ENCODE assay signal across 25 cellular contexts in the genomic region with DNA sequence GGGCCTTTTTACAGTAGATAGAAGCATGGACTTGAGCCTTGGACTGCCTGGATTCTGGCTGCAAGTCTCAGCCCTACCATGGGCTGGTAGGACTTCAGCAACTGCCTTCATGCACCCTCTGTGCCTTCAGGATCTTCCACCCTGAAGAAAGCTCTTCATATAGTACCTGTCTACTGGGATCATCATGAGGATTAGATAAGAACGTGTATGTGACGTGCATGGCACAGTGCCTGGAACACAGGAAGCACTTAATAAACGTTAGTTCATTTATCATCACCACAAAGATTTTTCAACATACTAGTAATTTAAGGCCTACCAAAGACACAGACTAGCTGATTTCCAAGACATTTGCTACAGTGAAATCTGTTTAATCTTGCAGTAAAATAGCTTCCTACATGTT. TPM values are rescaled to one million over a fixed set of nuclear protein-coding genes. Genes with fewer than 3 reads are reported as not detected.
DNase-seq lines count a peak whose midpoint lies in the region; ATAC-seq and TF ChIP-seq lines count a peak whose summit lies in the region.
"Had no signal": no experiment of that assay in that cellular context is flagged by ENCODE, and none has a peak within 500 bp of the region (broad histone marks: within the 10 kb centered on the region; RNA-seq: fewer than 3 reads in every experiment).

No MANE protein-coding gene starts in this region.

- no peak overlapping the region for H3K4me3 Mint-ChIP-seq in CD4-positive, CD25-positive, alpha-beta regulatory T cell
- no peak overlapping the region for H3K4me3 Mint-ChIP-seq in memory B cell
- H3K4me3 Mint-ChIP-seq: stimulated activated naive CD8-positive, alpha-beta T cell treated with anti-CD3 and anti-CD28 coated beads, Interleukin-15, Interleukin-2, amounts not matched to agents 100 ng/mL and 50 ng/mL, for 24 hours had no signal

- peaks cover 0 to 26% (median 16%) of the 10 kb centered on the region in 4 donors for H3K4me1 Mint-ChIP-seq in CD4-positive, CD25-positive, alpha-beta regulatory T cell
- peaks cover 4% of the 10 kb centered on the region for H3K4me1 Mint-ChIP-seq in memory B cell

- H3K4me1 ChIP-seq in CD4-positive, CD25-positive, alpha-beta regulatory T cell (ENCODE audit: control insufficient read depth, insufficient read depth, low read length, poor library complexity, severe bottlenecking) = no peaks in the 10 kb centered on the region
- H3K4me1 ChIP-seq: tibial artery had no signal

- no peaks in the 10 kb centered on the region for H3K27me3 ChIP-seq in CD4-positive, CD25-positive, alpha-beta regulatory T cell (ENCODE audit: control insufficient read depth, insufficient read depth, low read length)
- no peaks in the 10 kb centered on the region for H3K27me3 ChIP-seq in brain microvascular endothelial cell (replicated peaks)
- H3K27me3 ChIP-seq: tibial artery had no signal

- no peaks in the 10 kb centered on the region for H3K9me3 ChIP-seq in CD4-positive, CD25-positive, alpha-beta regulatory T cell (ENCODE audit: control insufficient read depth in 2 of 2, low read length in 2 of 2)
- H3K9me3 ChIP-seq: tibial artery had no signal

- no peak for ATAC-seq in CD4-positive, CD25-positive, alpha-beta regulatory T cell (ENCODE audit: low read depth in 2 of 2)
- ATAC-seq in memory B cell (ENCODE audit: low read depth) = no peak
- no peak for ATAC-seq in left colon
- ATAC-seq: activated CD4-positive, CD25-positive, alpha-beta regulatory T cell treated with anti-CD3 and anti-CD28 coated beads, Interleukin-2, amount 50 U/mL, for 24 hours; GM12878; K562; right cardiac atrium had no signal

- no peak for DNase-seq in CD4-positive, CD25-positive, alpha-beta regulatory T cell
- DNase-seq in EH (ENCODE audit: low read depth) (peak; percentile 65), amniotic epithelial cell (ENCODE audit: low read depth) (peak; percentile 96), memory B cell (ENCODE audit: low spot score in 2 of 2) (no peak), brain microvascular endothelial cell (no peak), NCI-H1105 (lab: John Stamatoyannopoulos, UW) (no peak), left colon (no peak)
- no peak for DNase-seq in NK-92 treated with Interleukin-12 subunit alpha and Interleukin-12 subunit beta, amount 100 ng/mL, for 24 hours (lab: John Stamatoyannopoulos, UW)
- DNase-seq: activated gamma-delta T cell; aorta; DMS79 treated with DMSO at 0.1 percent for 48 hours; effector CD4-positive, alpha-beta T cell; HCEC 1CT; mammary epithelial cell; MM.1S; NCI-H1694; NCI-H2171; NCI-H526; right cardiac atrium; stimulated activated CD4-positive, alpha-beta T cell treated with anti-CD3 and anti-CD28 coated beads, Interleukin-4, amount 100 ng/mL, for 4 hours; tibial artery had no signal

- no peak for TF ChIP-seq CTCF in brain microvascular endothelial cell (IDR thresholded peaks at IDR 0.05; ENCODE audit: low read depth, low read length, missing control alignments)

- H3K27me3 Mint-ChIP-seq in CD4-positive, CD25-positive, alpha-beta regulatory T cell = no peaks in the 10 kb centered on the region
- no peaks in the 10 kb centered on the region for H3K27me3 Mint-ChIP-seq in memory B cell
- H3K27me3 Mint-ChIP-seq: stimulated activated naive CD8-positive, alpha-beta T cell treated with anti-CD3 and anti-CD28 coated beads, Interleukin-15, Interleukin-2, amounts not matched to agents 100 ng/mL and 50 ng/mL, for 24 hours had no signal

- H3K4me3 ChIP-seq in CD4-positive, CD25-positive, alpha-beta regulatory T cell (ENCODE audit: low read depth, low read length) = no peak overlapping the region
- no peak overlapping the region for H3K4me3 ChIP-seq in brain microvascular endothelial cell (ENCODE audit: low read depth, low read length)
- H3K4me3 ChIP-seq: GM12878, K562, tibial artery had no signal

- peaks cover 80% of the 10 kb centered on the region for H3K36me3 ChIP-seq in CD4-positive, CD25-positive, alpha-beta regulatory T cell (ENCODE audit: control insufficient read depth, insufficient read depth, low read length)
- peaks cover 16% of the 10 kb centered on the region for H3K36me3 ChIP-seq in brain microvascular endothelial cell (replicated peaks)

- intact Hi-C loops in left colon (cut with DNase I, micrococcal nuclease) = no loop called here

- peak overlapping the region; percentile 30 to 91 (median 43) for H3K27ac Mint-ChIP-seq in CD4-positive, CD25-positive, alpha-beta regulatory T cell
- peak overlapping the region; percentile 71 for H3K27ac Mint-ChIP-seq in memory B cell

- peaks cover 60% of the 10 kb centered on the region for H3K36me3 Mint-ChIP-seq in CD4-positive, CD25-positive, alpha-beta regulatory T cell
- peaks cover 14% of the 10 kb centered on the region for H3K36me3 Mint-ChIP-seq in memory B cell

- no peak overlapping the region for H3K27ac ChIP-seq in CD4-positive, CD25-positive, alpha-beta regulatory T cell (ENCODE audit: insufficient read depth, low read length, poor library complexity, severe bottlenecking)
- no peak overlapping the region for H3K27ac ChIP-seq in brain microvascular endothelial cell
- H3K27ac ChIP-seq: tibial artery had no signal

- in situ Hi-C loops in brain microvascular endothelial cell (cut with HindIII; ENCODE audit: low pct_ligation_motif_present, low sequenced_read_pairs) = no loop called here

- no peaks in the 10 kb centered on the region for H3K9me3 Mint-ChIP-seq in CD4-positive, CD25-positive, alpha-beta regulatory T cell
- H3K9me3 Mint-ChIP-seq in memory B cell = no peaks in the 10 kb centered on the region
- H3K9me3 Mint-ChIP-seq: stimulated activated naive CD8-positive, alpha-beta T cell treated with anti-CD3 and anti-CD28 coated beads, Interleukin-15, Interleukin-2, amounts not matched to agents 100 ng/mL and 50 ng/mL, for 24 hours had no signal

RNA-seq across cellular contexts. Expression of a gene that starts 53.2 kb away (rescaled TPM):
- total RNA-seq in CD4-positive, CD25-positive, alpha-beta regulatory T cell = 29.3 TPM
- polyA plus RNA-seq in CD4-positive, CD25-positive, alpha-beta regulatory T cell = 10 to 100 TPM; 50.5 to 70.3 (median 55.9) TPM
- total RNA-seq in left colon = 1,000 to 10,000 TPM; 2,207 to 2,247 TPM

Comparison
In these comparisons a context has a peak if more than half of its experiments do, and no peak if none do; other contexts are left out.
1. DNase-seq: peak in EH (single experiment) and amniotic epithelial cell (single experiment); none in CD4-positive, CD25-positive, alpha-beta regulatory T cell (0 of 3), memory B cell (0 of 2), brain microvascular endothelial cell (single experiment), NK-92 treated with Interleukin-12 subunit alpha and Interleukin-12 subunit beta, amount 100 ng/mL, for 24 hours (single experiment), NCI-H1105 (single experiment) and left colon (0 of 2).
2. RNA of a gene that starts 53.2 kb away (total RNA-seq): 2,207 to 2,247 TPM in left colon; 29.3 TPM in CD4-positive, CD25-positive, alpha-beta regulatory T cell (single experiment); every median in the first group is over 10 times any median in the second.